10 cellular contexts compared by ENCODE assay signal in genomic region chr9:117783828-117784227, GRCh38.
DNase-seq lines count a peak whose midpoint lies in the region; ATAC-seq and TF ChIP-seq lines count a peak whose summit lies in the region.
"Had no signal": no experiment of that assay in that cellular context is flagged by ENCODE, and none has a peak within 500 bp of the region (broad histone marks: within the 10 kb centered on the region; RNA-seq: fewer than 3 reads in every experiment).

No MANE protein-coding gene starts in this region.

- H3K4me1 ChIP-seq in gastroesophageal sphincter, result peaks cover 0 to 18% (median 6%) of the 10 kb centered on the region in 3 donors
- H3K4me1 ChIP-seq: A549 had no signal

- no peak for TF ChIP-seq POLR2A in NB4 (IDR thresholded peaks at IDR 0.05; ENCODE audit: extremely low read depth, insufficient read length)
- TF ChIP-seq POLR2A in gastroesophageal sphincter (IDR thresholded peaks at IDR 0.05), result no peak

- peaks cover 4% of the 10 kb centered on the region for H3K27me3 ChIP-seq in gastroesophageal sphincter

- 63% methylated on average over 1 of the region's 1 CpG; no CpG with 5 or more reads in 1 of the 2 donors for WGBS in gastroesophageal sphincter (ENCODE audit: low coverage in 1 of 2), 2 donors

- H3K9me3 ChIP-seq in gastroesophageal sphincter, result no peaks in the 10 kb centered on the region
- H3K9me3 ChIP-seq: A549 had no signal

- no peak for TF ChIP-seq CTCF in NB4 (IDR thresholded peaks at IDR 0.05; ENCODE audit: low read depth, low read length)
- TF ChIP-seq CTCF in gastroesophageal sphincter (IDR thresholded peaks at IDR 0.05), result no peak

- ATAC-seq in HG02588 (IDR thresholded peaks at IDR 0.05; ENCODE audit: unreplicated experiment) (peak; percentile 78), gastroesophageal sphincter (peak; percentile 13)

- peak; percentile 71 for DNase-seq in SIG-M5 treated with dmso at 0.1 percent for 504 hours (lab: John Stamatoyannopoulos, UW; ENCODE audit: unreplicated experiment)
- DNase-seq in SIG-M5 (lab: John Stamatoyannopoulos, UW), result no peak
- DNase-seq in NB4 (ENCODE audit: low read depth), result peak; percentile 31
- no peak for DNase-seq in NCI-H526 treated with DMSO at 0.1 percent for 48 hours (lab: John Stamatoyannopoulos, UW)
- no peak for DNase-seq in HPDE6-E6E7 (ENCODE audit: extremely low spot score)
- DNase-seq in effector CD4-positive, alpha-beta T cell, result no peak

- no peak for TF ChIP-seq EP300 in gastroesophageal sphincter (IDR thresholded peaks at IDR 0.05)

- no peak overlapping the region for H3K4me3 ChIP-seq in NB4 (ENCODE audit: low read depth, low read length)
- no peak overlapping the region for H3K4me3 ChIP-seq in gastroesophageal sphincter
- H3K4me3 ChIP-seq: SK-N-MC had no signal

- H3K36me3 ChIP-seq in gastroesophageal sphincter, result no peaks in the 10 kb centered on the region

- peak overlapping the region in 2 of 4 donors; percentile 0 to 46 for H3K27ac ChIP-seq in gastroesophageal sphincter
- H3K27ac ChIP-seq: A549, SK-N-MC had no signal

Comparison
In these comparisons a context has a peak if more than half of its experiments do, and no peak if none do; other contexts are left out.
1. DNase-seq: peak in SIG-M5 treated with dmso at 0.1 percent for 504 hours (single experiment) and NB4 (single experiment); none in SIG-M5 (single experiment), NCI-H526 treated with DMSO at 0.1 percent for 48 hours (single experiment), HPDE6-E6E7 (single experiment) and effector CD4-positive, alpha-beta T cell (single experiment).